ENCODE assay signal across 15 cellular contexts in the genomic region with DNA sequence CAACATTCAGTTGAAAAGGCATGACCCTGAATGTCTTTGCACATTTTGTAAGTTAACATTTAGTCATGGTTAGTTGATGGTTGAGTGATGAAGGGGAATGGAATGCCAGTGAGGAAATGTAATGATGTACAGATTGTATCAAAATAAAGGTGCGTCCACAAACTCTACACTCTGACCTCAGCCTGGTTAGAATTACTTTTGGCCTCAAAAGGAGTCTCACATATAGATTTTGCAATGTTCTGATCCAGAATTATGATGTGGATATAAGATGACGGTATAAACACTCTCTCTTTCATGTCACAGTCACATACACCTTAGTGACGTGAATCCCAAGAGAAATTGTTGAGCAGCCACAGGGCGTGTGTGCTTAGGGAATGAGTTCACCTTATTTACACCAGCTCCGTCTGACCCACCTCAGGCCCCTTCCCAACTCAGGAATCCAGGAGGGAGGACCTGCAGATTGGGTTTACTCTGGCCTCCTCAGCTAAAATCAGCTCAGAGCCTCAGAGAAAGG.
DNase-seq lines count a peak whose midpoint lies in the region; ATAC-seq and TF ChIP-seq lines count a peak whose summit lies in the region.
"Had no signal": no experiment of that assay in that cellular context is flagged by ENCODE, and none has a peak within 500 bp of the region (broad histone marks: within the 10 kb centered on the region; RNA-seq: fewer than 3 reads in every experiment).

No MANE protein-coding gene starts in this region.

- H3K9me3 Mint-ChIP-seq in HFFc6: no peaks in the 10 kb centered on the region
- H3K9me3 Mint-ChIP-seq: naive thymus-derived CD8-positive, alpha-beta T cell had no signal

- peaks cover 10% of the 10 kb centered on the region for H3K27me3 Mint-ChIP-seq in HFFc6 (ENCODE audit: insufficient read depth)

- no peak overlapping the region for H3K4me3 ChIP-seq in ACC112 (ENCODE audit: low read depth, low read length)
- H3K4me3 ChIP-seq in astrocyte of the spinal cord (ENCODE audit: low read depth, low read length): no peak overlapping the region
- no peak overlapping the region for H3K4me3 ChIP-seq in kidney epithelial cell (ENCODE audit: low read depth, low read length)
- no peak overlapping the region for H3K4me3 ChIP-seq in stomach
- H3K4me3 ChIP-seq: tibial artery had no signal

- no peak for TF ChIP-seq EP300 in stomach (IDR thresholded peaks at IDR 0.05)

- H3K9me3 ChIP-seq in stomach: no peaks in the 10 kb centered on the region
- H3K9me3 ChIP-seq: tibial artery had no signal

- intact Hi-C loops in stomach (cut with DNase I; ENCODE audit: low total_unique reads): no loop called here

- no peaks in the 10 kb centered on the region for H3K27me3 ChIP-seq in ACC112 (ENCODE audit: insufficient read depth, low read length)
- no peaks in the 10 kb centered on the region for H3K27me3 ChIP-seq in kidney epithelial cell (ENCODE audit: control insufficient read depth, insufficient read depth, low read length)
- no peaks in the 10 kb centered on the region for H3K27me3 ChIP-seq in stomach
- H3K27me3 ChIP-seq: tibial artery had no signal

- H3K79me2 ChIP-seq in ACC112 (ENCODE audit: control insufficient read depth, insufficient read depth, low read length, unreplicated experiment): no peaks in the 10 kb centered on the region

- WGBS in stomach, 5 donors: 73 to 90% (median 81%) methylated on average over 5 of the region's 5 CpGs

- peaks cover 78% of the 10 kb centered on the region for H3K4me1 ChIP-seq in ACC112 (ENCODE audit: control insufficient read depth, insufficient read depth, low read length, unreplicated experiment)
- H3K4me1 ChIP-seq in stomach: peaks cover 0 to 8% (median under 1%) of the 10 kb centered on the region in 4 donors
- H3K4me1 ChIP-seq: tibial artery had no signal

- no peak for ATAC-seq in activated CD4-positive, CD25-positive, alpha-beta regulatory T cell treated with anti-CD3 and anti-CD28 coated beads, Interleukin-2, amount 50 U/mL, for 24 hours
- ATAC-seq: naive thymus-derived CD8-positive, alpha-beta T cell had no signal

- H2AFZ ChIP-seq in ACC112 (ENCODE audit: low read length, unreplicated experiment): no peak overlapping the region

- no peak overlapping the region for H3K27ac Mint-ChIP-seq in HFFc6
- H3K27ac Mint-ChIP-seq: naive thymus-derived CD8-positive, alpha-beta T cell had no signal

- H3K27ac ChIP-seq in ACC112 (ENCODE audit: low read depth, low read length) (peak overlapping the region; percentile 97), stomach (no peak overlapping the region)
- H3K27ac ChIP-seq: C4-2B, tibial artery had no signal

- H3K4me1 Mint-ChIP-seq in HFFc6 (ENCODE audit: low read depth): peaks cover 68% of the 10 kb centered on the region

- in situ Hi-C loops in astrocyte of the spinal cord (cut with HindIII; ENCODE audit: low sequenced_read_pairs): no loop called here

- no peaks in the 10 kb centered on the region for H3K36me3 Mint-ChIP-seq in HFFc6 (ENCODE audit: low read depth)
- H3K36me3 Mint-ChIP-seq: naive thymus-derived CD8-positive, alpha-beta T cell had no signal

- TF ChIP-seq POLR2A in stomach (IDR thresholded peaks at IDR 0.05): no peak

- H3K36me3 ChIP-seq in ACC112 (ENCODE audit: insufficient read depth, low read length) (no peaks in the 10 kb centered on the region), kidney epithelial cell (ENCODE audit: control insufficient read depth, insufficient read depth, low read length) (no peaks in the 10 kb centered on the region), stomach (no peaks in the 10 kb centered on the region)
- H3K36me3 ChIP-seq: tibial artery had no signal

- TF ChIP-seq CTCF in HFFc6 (IDR thresholded peaks at IDR 0.05): no peak
- TF ChIP-seq CTCF in astrocyte of the spinal cord (IDR thresholded peaks at IDR 0.05; ENCODE audit: low read depth, low read length): no peak
- TF ChIP-seq CTCF in kidney epithelial cell (IDR thresholded peaks at IDR 0.05; ENCODE audit: insufficient read depth, low read length, poor library complexity, severe bottlenecking): no peak
- no peak for TF ChIP-seq CTCF in stomach (IDR thresholded peaks at IDR 0.05)

- no peak overlapping the region for H3K4me3 Mint-ChIP-seq in HFFc6
- H3K4me3 Mint-ChIP-seq: naive thymus-derived CD8-positive, alpha-beta T cell had no signal

- peak; percentile 72 for DNase-seq in HFFc6
- peak; percentile 89 for DNase-seq in astrocyte of the spinal cord (ENCODE audit: low read depth, low spot score)
- DNase-seq in kidney epithelial cell (ENCODE audit: low read depth): peak; percentile 84
- DNase-seq in stomach: no peak
- DNase-seq in SK-N-DZ (ENCODE audit: low spot score): no peak
- no peak for DNase-seq in occipital lobe (lab: John Stamatoyannopoulos, UW)
- DNase-seq: glutamatergic neuron; KG1; naive thymus-derived CD8-positive, alpha-beta T cell; NCI-H524; T-helper 2 cell; tibial artery had no signal

Comparison
In these comparisons a context has a peak if more than half of its experiments do, and no peak if none do; other contexts are left out.
1. DNase-seq: peak in HFFc6 (single experiment), astrocyte of the spinal cord (single experiment) and kidney epithelial cell (single experiment); none in stomach (single experiment), SK-N-DZ (single experiment) and occipital lobe (single experiment).